1 cellular context compared by ENCODE assay signal in genomic region chr1:110888049-110888448, GRCh38.
TF ChIP-seq lines count a peak whose summit lies in the region.

No MANE protein-coding gene starts in this region.

TF ChIP-seq in GM12878, 131 proteins besides CTCF, POLR2A, EP300 and RAD21 (continued from another document):
- TF ChIP-seq E4F1 (IDR thresholded peaks at IDR 0.05; ENCODE audit: borderline replicate concordance, partially characterized antibody): no peak
- TF ChIP-seq ZBTB11 (CRISPR knock-in tag; IDR thresholded peaks at IDR 0.05): no peak
- TF ChIP-seq FOXM1 (IDR thresholded peaks at IDR 0.05; ENCODE audit: low read depth, low read length): no peak
- no peak for TF ChIP-seq ZBTB4 (CRISPR knock-in tag; IDR thresholded peaks at IDR 0.05)
- no peak for TF ChIP-seq IRF4 (IDR thresholded peaks at IDR 0.05; ENCODE audit: low read depth, low read length)
- no peak for TF ChIP-seq ZNF24 (IDR thresholded peaks at IDR 0.05)
- TF ChIP-seq PRDM15 (CRISPR knock-in tag; IDR thresholded peaks at IDR 0.05): no peak
- no peak for TF ChIP-seq SMARCA5 (IDR thresholded peaks at IDR 0.05)
- no peak for TF ChIP-seq RFX5 (IDR thresholded peaks at IDR 0.05; ENCODE audit: low read depth, low read length)
- TF ChIP-seq YBX1 (IDR thresholded peaks at IDR 0.05): no peak
- no peak for TF ChIP-seq REST (IDR thresholded peaks at IDR 0.05; ENCODE audit: low read depth, low read length)
- no peak; the same call in 1 of the 2 replicates for TF ChIP-seq POLR2AphosphoS2 (IDR thresholded peaks at IDR 0.05; ENCODE audit: low read depth, low read length)
